8 cellular contexts compared by ENCODE assay signal in genomic region chr15:40047413-40048154, GRCh38. TPM values are rescaled to one million over a fixed set of nuclear protein-coding genes. Genes with fewer than 3 reads are reported as not detected.
A peak's percentile ranks its signal among the peaks of the same experiment; 100 is the strongest.
DNase-seq lines count a peak whose midpoint lies in the region; ATAC-seq and TF ChIP-seq lines count a peak whose summit lies in the region.

No MANE protein-coding gene starts in this region.

- ATAC-seq in GM21619 (IDR thresholded peaks at IDR 0.05; ENCODE audit: unreplicated experiment): peak; percentile 61
- no peak for ATAC-seq in GM19324 (IDR thresholded peaks at IDR 0.05; ENCODE audit: low FRiP score, unreplicated experiment)

- H3K4me1 Mint-ChIP-seq in osteocyte (ENCODE audit: unreplicated experiment): peaks cover 46% of the 10 kb centered on the region

- H3K36me3 Mint-ChIP-seq in osteocyte (ENCODE audit: unreplicated experiment): no peaks in the 10 kb centered on the region

- peak overlapping the region; percentile 47 to 61 for H3K27ac ChIP-seq in esophagus (ENCODE audit: low read depth in 2 of 2, low read length in 1 of 2)

- H3K27ac Mint-ChIP-seq in osteocyte (ENCODE audit: unreplicated experiment): peak overlapping the region; percentile 81

- H3K36me3 ChIP-seq in MG63 (no peaks in the 10 kb centered on the region), esophagus (ENCODE audit: control insufficient read depth in 2 of 2, insufficient read depth in 2 of 2, low read length in 1 of 2) (peaks cover 0 to 3% of the 10 kb centered on the region in 2 donors)

- H3K4me1 ChIP-seq in esophagus (ENCODE audit: control insufficient read depth in 2 of 2, insufficient read depth in 2 of 2, low read length in 1 of 2): peaks cover 5 to 11% of the 10 kb centered on the region in 2 donors

- TF ChIP-seq CTCF in osteocyte (IDR thresholded peaks at IDR 0.05): no peak

- H3K4me3 ChIP-seq in MG63 (no peak overlapping the region), esophagus (ENCODE audit: low read depth in 1 of 2, low read length in 2 of 2) (no peak overlapping the region)

- H3K4me3 Mint-ChIP-seq in osteocyte (ENCODE audit: unreplicated experiment): no peak overlapping the region

- no peaks in the 10 kb centered on the region for H3K27me3 ChIP-seq in MG63
- no peaks in the 10 kb centered on the region for H3K27me3 ChIP-seq in esophagus (ENCODE audit: control insufficient read depth in 1 of 2, insufficient read depth in 2 of 2, low read length in 2 of 2)

- no peaks in the 10 kb centered on the region for H3K9me3 Mint-ChIP-seq in osteocyte (ENCODE audit: unreplicated experiment)

- no peaks in the 10 kb centered on the region for H3K27me3 Mint-ChIP-seq in osteocyte (ENCODE audit: unreplicated experiment)

- DNase-seq in Daoy (ENCODE audit: low read depth) (peak; percentile 88), MG63 (peak; percentile 59), osteocyte (ENCODE audit: extremely low spot score, unreplicated experiment) (peak; percentile 85), H4 (ENCODE audit: low spot score) (no peak)
- peak; percentile 25 for DNase-seq in activated CD4-positive, alpha-beta T cell treated with anti-CD3 and anti-CD28 coated beads, Interleukin-2, amount 50 U/mL, for 1 hour

- no peaks in the 10 kb centered on the region for H3K9me3 ChIP-seq in MG63
- no peaks in the 10 kb centered on the region for H3K9me3 ChIP-seq in esophagus (ENCODE audit: control insufficient read depth in 2 of 2, insufficient read depth in 1 of 2, low read depth in 1 of 2, low read length in 1 of 2)

- 37 to 41% methylated on average over 15 of the region's 15 CpGs for WGBS in esophagus, 2 donors

RNA-seq across cellular contexts. Expression of gene SRP14, which starts 8.6 kb away (rescaled TPM):
- 242 and 260 TPM in 2 replicates for total RNA-seq in Daoy (2014; rRNA removed; shearing (Covaris generic))
- 134 and 205 TPM in 2 replicates for total RNA-seq in MG63 (2014; rRNA removed; shearing (Covaris generic); ENCODE audit: low replicate concordance)
- 100 to 1,000 TPM; 257 to 441 TPM for polyA plus RNA-seq in esophagus
- total RNA-seq in osteocyte: 181 and 196 TPM in 2 replicates
- total RNA-seq in H4 (2014; rRNA removed; shearing (Covaris generic)): 317 and 358 TPM in 2 replicates
